ENCODE assay signal across 20 cellular contexts in the genomic region with DNA sequence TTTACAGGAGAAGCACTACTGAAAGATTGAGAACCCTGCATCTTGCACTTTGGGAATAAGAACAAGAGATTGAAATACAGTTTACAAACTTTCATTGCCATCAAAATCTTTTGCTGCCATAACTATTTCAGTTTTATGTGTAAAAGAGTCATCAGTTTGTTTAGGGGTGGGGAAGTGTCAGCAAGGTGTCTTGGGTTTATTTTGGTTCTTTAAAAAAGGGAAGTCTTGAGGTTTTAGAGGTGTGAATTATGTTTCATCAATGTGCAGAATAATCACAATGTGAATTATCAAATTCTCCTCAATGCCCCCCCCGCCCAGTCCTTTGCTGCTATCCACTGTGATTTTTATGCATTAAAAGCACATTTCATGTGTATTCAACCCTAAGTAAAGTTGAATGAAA.
"Had no signal": no experiment of that assay in that cellular context is flagged by ENCODE, and none has a peak within 500 bp of the region (broad histone marks: within the 10 kb centered on the region; RNA-seq: fewer than 3 reads in every experiment).

No MANE protein-coding gene starts in this region.

- H3K27me3 ChIP-seq: Peyer's patch, SJCRH30 had no signal

- ATAC-seq: Right ventricle myocardium inferior, SK-N-SH treated with all-trans-retinoic acid at 6 μM for 48 hours had no signal

- H3K4me3 ChIP-seq: Peyer's patch, SJCRH30 had no signal

- H3K27ac ChIP-seq: Peyer's patch, SJCRH30 had no signal

- DNase-seq: KBM-7, MV-4-11, NCI-H1048, NCI-H1105 treated with DMSO at 0.1 percent for 48 hours, NCI-H1417 treated with DMSO at 0.1 percent for 48 hours, NCI-H146, NCI-H1694 treated with DMSO at 0.1 percent for 48 hours, NCI-H1930, NCI-H2081, NCI-H2107, NCI-H2227 treated with DMSO at 0.1 percent for 48 hours, NCI-H524, NCI-H526 treated with DMSO at 0.1 percent for 48 hours, NCI-H748 treated with DMSO at 0.1 percent for 48 hours, Peyer's patch, SHP77 treated with DMSO at 0.1 percent for 48 hours, SJCRH30, T-helper 1 cell had no signal

- H3K4me1 ChIP-seq: Peyer's patch, SJCRH30 had no signal

- H3K36me3 ChIP-seq: SJCRH30 had no signal

- H3K9me3 ChIP-seq: Peyer's patch, SJCRH30 had no signal
